In genomic region chr7:142300689-142301088, GRCh38 we compare ENCODE assay signal across 11 cellular contexts. TPM values are rescaled to one million over a fixed set of nuclear protein-coding genes. Genes with fewer than 3 reads are reported as not detected.
DNase-seq lines count a peak whose midpoint lies in the region; ATAC-seq and TF ChIP-seq lines count a peak whose summit lies in the region.
"Had no signal": no experiment of that assay in that cellular context is flagged by ENCODE, and none has a peak within 500 bp of the region (broad histone marks: within the 10 kb centered on the region; RNA-seq: fewer than 3 reads in every experiment).

No MANE protein-coding gene starts in this region.

- no peaks in the 10 kb centered on the region for H3K9me3 Mint-ChIP-seq in CD4-positive, alpha-beta T cell
- H3K9me3 Mint-ChIP-seq in activated CD4-positive, alpha-beta memory T cell treated with anti-CD3 and anti-CD28 coated beads, Interleukin-2, amount 10 ng/mL, durations not matched to agents 7 days and 5 days, result no peaks in the 10 kb centered on the region
- H3K9me3 Mint-ChIP-seq: natural killer cell had no signal

- H3K27ac ChIP-seq in CD4-positive, alpha-beta T cell (ENCODE audit: low read depth, low read length), result no peak overlapping the region
- H3K27ac ChIP-seq in iPS DF 6.9 (ENCODE audit: low read length), result no peak overlapping the region

- peaks cover 1% of the 10 kb centered on the region; the same call in 1 of the 2 replicates for H3K4me1 ChIP-seq in iPS DF 6.9 (ENCODE audit: control insufficient read depth, insufficient read depth, low read length)

- peak in 5 of 10 experiments; percentile 4 to 48 (median 22) for DNase-seq in CD4-positive, alpha-beta T cell
- DNase-seq in HEK293T (ENCODE audit: extremely low spot score), result peak; percentile 64
- peak; percentile 36 for DNase-seq in activated CD4-positive, alpha-beta memory T cell treated with anti-CD3 and anti-CD28 coated beads, Interleukin-2, amount 10 ng/mL, durations not matched to agents 7 days and 5 days
- DNase-seq in iPS DF 6.9 (ENCODE audit: low read depth, low spot score), result peak; percentile 55
- DNase-seq in NCI-H345 treated with DMSO at 0.1 percent for 48 hours (lab: John Stamatoyannopoulos, UW; ENCODE audit: unreplicated experiment), result no peak
- no peak for DNase-seq in NOMO-1 treated with dmso at 0.1 percent for 144 hours (lab: John Stamatoyannopoulos, UW; ENCODE audit: unreplicated experiment)
- DNase-seq: natural killer cell, SW 1271 had no signal

- H3K36me3 Mint-ChIP-seq in CD4-positive, alpha-beta T cell (ENCODE audit: low read depth), result no peaks in the 10 kb centered on the region
- H3K36me3 Mint-ChIP-seq in activated CD4-positive, alpha-beta memory T cell treated with anti-CD3 and anti-CD28 coated beads, Interleukin-2, amount 10 ng/mL, durations not matched to agents 7 days and 5 days (ENCODE audit: low read depth), result no peaks in the 10 kb centered on the region
- H3K36me3 Mint-ChIP-seq: natural killer cell had no signal

- no peak overlapping the region for H3K4me3 ChIP-seq in iPS DF 6.9 (ENCODE audit: low read length)

- POLR2A ChIA-PET in CD4-positive, alpha-beta T cell (lab: Charles Lee), result interaction anchor here (0.6 to 5.2 kb wide), 5 partner anchors 488 to 508 kb away, joined by 3 to 81 read pairs (median 5); no protein-coding TSS in a partner anchor
- POLR2A ChIA-PET in HEK293T (lab: Yijun Ruan, JAX), result no interaction called here
- POLR2A ChIA-PET in activated CD4-positive, alpha-beta memory T cell treated with anti-CD3 and anti-CD28 coated beads, Interleukin-2, amount 10 ng/mL, durations not matched to agents 7 days and 5 days (lab: Charles Lee), result interaction anchor here (1.4 kb wide), 1 partner anchor 499 kb away, joined by 3 read pairs; no protein-coding TSS in a partner anchor

- no peaks in the 10 kb centered on the region for H3K27me3 ChIP-seq in CD4-positive, alpha-beta T cell (ENCODE audit: control insufficient read depth, insufficient read depth, low read length)
- peaks cover 2% of the 10 kb centered on the region; the same call in 1 of the 2 replicates for H3K27me3 ChIP-seq in iPS DF 6.9 (ENCODE audit: control insufficient read depth, insufficient read depth, low read length)

- peak overlapping the region; percentile 65 for H3K4me3 Mint-ChIP-seq in CD4-positive, alpha-beta T cell
- peak overlapping the region; percentile 31 for H3K4me3 Mint-ChIP-seq in activated CD4-positive, alpha-beta memory T cell treated with anti-CD3 and anti-CD28 coated beads, Interleukin-2, amount 10 ng/mL, durations not matched to agents 7 days and 5 days
- H3K4me3 Mint-ChIP-seq: natural killer cell had no signal

- peaks cover 37% of the 10 kb centered on the region for H3K27me3 Mint-ChIP-seq in CD4-positive, alpha-beta T cell
- H3K27me3 Mint-ChIP-seq in activated CD4-positive, alpha-beta memory T cell treated with anti-CD3 and anti-CD28 coated beads, Interleukin-2, amount 10 ng/mL, durations not matched to agents 7 days and 5 days, result peaks cover 18% of the 10 kb centered on the region

- peak; percentile 49 for ATAC-seq in CD4-positive, alpha-beta T cell (ENCODE audit: poor library complexity)
- no peak for ATAC-seq in HG03039 (IDR thresholded peaks at IDR 0.05; ENCODE audit: unreplicated experiment)
- no peak for ATAC-seq in HG02623 (IDR thresholded peaks at IDR 0.05; ENCODE audit: unreplicated experiment)

- WGBS in iPS DF 6.9 (ENCODE audit: insufficient coverage, insufficient read length), result no CpG with 5 or more reads among the region's 3 CpGs

- peaks cover 40% of the 10 kb centered on the region for H3K4me1 Mint-ChIP-seq in CD4-positive, alpha-beta T cell (ENCODE audit: low read depth)
- peaks cover 6% of the 10 kb centered on the region for H3K4me1 Mint-ChIP-seq in activated CD4-positive, alpha-beta memory T cell treated with anti-CD3 and anti-CD28 coated beads, Interleukin-2, amount 10 ng/mL, durations not matched to agents 7 days and 5 days

- peak overlapping the region; percentile 63 for H3K27ac Mint-ChIP-seq in CD4-positive, alpha-beta T cell
- H3K27ac Mint-ChIP-seq in activated CD4-positive, alpha-beta memory T cell treated with anti-CD3 and anti-CD28 coated beads, Interleukin-2, amount 10 ng/mL, durations not matched to agents 7 days and 5 days, result peak overlapping the region; percentile 17
- H3K27ac Mint-ChIP-seq: natural killer cell had no signal

- H3K36me3 ChIP-seq in iPS DF 6.9 (ENCODE audit: control insufficient read depth, insufficient read depth, low read length), result no peaks in the 10 kb centered on the region

- CTCF ChIA-PET in CD4-positive, alpha-beta T cell (lab: Charles Lee), result interaction anchor here (0.6 to 1.1 kb wide), 2 partner anchors 12 to 497 kb away, joined by 3 read pairs; no protein-coding TSS in a partner anchor
- CTCF ChIA-PET in HEK293T (lab: Yijun Ruan, JAX), result interaction anchor here (0.6 to 1.1 kb wide), 4 partner anchors 8 to 13 kb away, joined by 3 to 4 read pairs (median 4); no protein-coding TSS in a partner anchor
- CTCF ChIA-PET in activated CD4-positive, alpha-beta memory T cell treated with anti-CD3 and anti-CD28 coated beads, Interleukin-2, amount 10 ng/mL, durations not matched to agents 7 days and 5 days (lab: Charles Lee), result interaction anchor here (0.8 to 1.2 kb wide), 6 partner anchors 8 to 510 kb away, joined by 3 to 6 read pairs (median 4); no protein-coding TSS in a partner anchor

- intact Hi-C loops in CD4-positive, alpha-beta T cell (cut with DNase I, micrococcal nuclease), result loop anchor here (5.0 kb wide), 4 partner anchors 323 to 917 kb away; no protein-coding TSS in a partner anchor

- no peak for TF ChIP-seq CTCF in CD4-positive, alpha-beta T cell (IDR thresholded peaks at IDR 0.05)

- H3K9me3 ChIP-seq in CD4-positive, alpha-beta T cell (ENCODE audit: control insufficient read depth, low read length), result no peaks in the 10 kb centered on the region
- no peaks in the 10 kb centered on the region for H3K9me3 ChIP-seq in iPS DF 6.9 (ENCODE audit: control insufficient read depth, insufficient read depth, low read length)

TF ChIP-seq in HEK293T, 16 proteins besides CTCF, POLR2A, EP300 and RAD21:
- TF ChIP-seq HDGF (IDR thresholded peaks at IDR 0.05; ENCODE audit: borderline replicate concordance), result no peak
- TF ChIP-seq FOXM1 (IDR thresholded peaks at IDR 0.05; ENCODE audit: borderline replicate concordance), result no peak
- no peak for TF ChIP-seq FOXA1 (IDR thresholded peaks at IDR 0.05)
- TF ChIP-seq FOXK2 (IDR thresholded peaks at IDR 0.05), result no peak
- no peak for TF ChIP-seq BHLHE40 (IDR thresholded peaks at IDR 0.05; ENCODE audit: borderline replicate concordance)
- no peak for TF ChIP-seq NFRKB (IDR thresholded peaks at IDR 0.05)
- TF ChIP-seq CTBP1 (IDR thresholded peaks at IDR 0.05; ENCODE audit: borderline replicate concordance), result no peak
- no peak for TF ChIP-seq SP1 (IDR thresholded peaks at IDR 0.05)
- no peak for TF ChIP-seq ELF4 (IDR thresholded peaks at IDR 0.05)
- TF ChIP-seq SUZ12 (IDR thresholded peaks at IDR 0.05), result no peak
TF ChIP-seq in HEK293T: peak in this region for 0.

RNA-seq across cellular contexts. Expression of gene PRSS58, which starts 42.8 kb away (rescaled TPM):
- not detected for total RNA-seq in CD4-positive, alpha-beta T cell
- not detected for total RNA-seq in activated CD4-positive, alpha-beta memory T cell treated with anti-CD3 and anti-CD28 coated beads, Interleukin-2, amount 10 ng/mL, durations not matched to agents 7 days and 5 days
- total RNA-seq: natural killer cell, subcutaneous adipose tissue had no signal

Comparison
In these comparisons a context has a peak if more than half of its experiments do, and no peak if none do; other contexts are left out.
1. DNase-seq: peak in HEK293T (single experiment), activated CD4-positive, alpha-beta memory T cell treated with anti-CD3 and anti-CD28 coated beads, Interleukin-2, amount 10 ng/mL, durations not matched to agents 7 days and 5 days (single experiment) and iPS DF 6.9 (single experiment); none in NCI-H345 treated with DMSO at 0.1 percent for 48 hours (single experiment) and NOMO-1 treated with dmso at 0.1 percent for 144 hours (single experiment).